In genomic region chr1:14362331-14362730, GRCh38 we compare ENCODE assay signal across 21 cellular contexts.
A peak's percentile ranks its signal among the peaks of the same experiment; 100 is the strongest.
DNase-seq lines count a peak whose midpoint lies in the region; ATAC-seq and TF ChIP-seq lines count a peak whose summit lies in the region.
"Had no signal": no experiment of that assay in that cellular context is flagged by ENCODE, and none has a peak within 500 bp of the region (broad histone marks: within the 10 kb centered on the region; RNA-seq: fewer than 3 reads in every experiment).

No MANE protein-coding gene starts in this region.

- H3K4me1 ChIP-seq in osteoblast (ENCODE audit: insufficient read depth, low read length) = peaks cover 19% of the 10 kb centered on the region
- H3K4me1 ChIP-seq: A549, BLaER1 had no signal

- no peak for DNase-seq in left cardiac atrium
- DNase-seq in Right ventricle myocardium superior = no peak
- peak; percentile 6 for DNase-seq in MG63
- DNase-seq in fibroblast of the aortic adventitia (ENCODE audit: low read depth) = peak; percentile 25
- peak; percentile 79 for DNase-seq in osteoblast (ENCODE audit: insufficient read length, low spot score, missing footprints)
- no peak for DNase-seq in activated CD4-positive, alpha-beta memory T cell treated with anti-CD3 and anti-CD28 coated beads for 36 hours
- no peak for DNase-seq in activated CD8-positive, alpha-beta memory T cell treated with anti-CD3 and anti-CD28 coated beads, Interleukin-2, amount 50 U/mL, for 4 hours
- DNase-seq in GM10248 (ENCODE audit: extremely low spot score) = no peak
- DNase-seq: CD4-positive, alpha-beta memory T cell; DMS153; DMS79; GDM1; GOT3; H7; HFFc6 had no signal

- TF ChIP-seq CTCF in fibroblast of the aortic adventitia (IDR thresholded peaks at IDR 0.05; ENCODE audit: insufficient read depth, low read length) (no peak), osteoblast (IDR thresholded peaks at IDR 0.05; ENCODE audit: extremely low read depth, low read depth, low read length) (no peak), GM10248 (IDR thresholded peaks at IDR 0.05; ENCODE audit: control extremely low read depth, extremely low read depth, low read depth, missing control alignments) (no peak)

- H3K27ac Mint-ChIP-seq in activated CD4-positive, alpha-beta memory T cell treated with anti-CD3 and anti-CD28 coated beads for 36 hours = no peak overlapping the region
- H3K27ac Mint-ChIP-seq: CD14-positive monocyte; CD4-positive, alpha-beta memory T cell; HFFc6 had no signal

- no peak overlapping the region for H3K4me3 Mint-ChIP-seq in activated CD4-positive, alpha-beta memory T cell treated with anti-CD3 and anti-CD28 coated beads for 36 hours
- H3K4me3 Mint-ChIP-seq: CD14-positive monocyte; CD4-positive, alpha-beta memory T cell; HFFc6 had no signal

- peaks cover 5% of the 10 kb centered on the region for H3K9me3 Mint-ChIP-seq in activated CD4-positive, alpha-beta memory T cell treated with anti-CD3 and anti-CD28 coated beads for 36 hours

- ATAC-seq in left cardiac atrium (peak; percentile 18 to 27), Right ventricle myocardium superior (ENCODE audit: poor library complexity) (no peak)
- ATAC-seq: A549, HCT116 had no signal

- H3K4me3 ChIP-seq in MG63 (no peak overlapping the region), fibroblast of the aortic adventitia (ENCODE audit: low read depth, low read length) (no peak overlapping the region), osteoblast (ENCODE audit: insufficient read depth, low read length) (no peak overlapping the region)
- H3K4me3 ChIP-seq: A549, BLaER1 had no signal

- H3K36me3 ChIP-seq in MG63 = no peaks in the 10 kb centered on the region
- no peaks in the 10 kb centered on the region for H3K36me3 ChIP-seq in osteoblast (ENCODE audit: insufficient read depth, low read length)
- H3K36me3 ChIP-seq: BLaER1 had no signal

- no peaks in the 10 kb centered on the region for H3K4me1 Mint-ChIP-seq in activated CD4-positive, alpha-beta memory T cell treated with anti-CD3 and anti-CD28 coated beads for 36 hours (ENCODE audit: low read depth)
- H3K4me1 Mint-ChIP-seq: CD14-positive monocyte; CD4-positive, alpha-beta memory T cell had no signal

- H2AFZ ChIP-seq in osteoblast (ENCODE audit: low read length) = no peak overlapping the region

- H3K4me2 ChIP-seq in osteoblast (ENCODE audit: insufficient read depth, low read length) = no peak overlapping the region
- H3K4me2 ChIP-seq: A549, BLaER1 had no signal

- intact Hi-C loops in left cardiac atrium (cut with DNase I) (no loop called here), Right ventricle myocardium superior (cut with DNase I) (no loop called here)
- intact Hi-C loops in activated CD4-positive, alpha-beta memory T cell treated with anti-CD3 and anti-CD28 coated beads for 36 hours (cut with micrococcal nuclease) = no loop called here

- H3K9me3 ChIP-seq in MG63 (peaks cover 10% of the 10 kb centered on the region), osteoblast (ENCODE audit: low read depth, low read length) (no peaks in the 10 kb centered on the region)
- H3K9me3 ChIP-seq: A549 had no signal

- no peaks in the 10 kb centered on the region for H3K36me3 Mint-ChIP-seq in activated CD4-positive, alpha-beta memory T cell treated with anti-CD3 and anti-CD28 coated beads for 36 hours
- H3K36me3 Mint-ChIP-seq: CD14-positive monocyte; CD4-positive, alpha-beta memory T cell had no signal

- peaks cover 15% of the 10 kb centered on the region for H3K27me3 Mint-ChIP-seq in activated CD4-positive, alpha-beta memory T cell treated with anti-CD3 and anti-CD28 coated beads for 36 hours

- H3K27me3 ChIP-seq in MG63 = no peaks in the 10 kb centered on the region
- no peaks in the 10 kb centered on the region for H3K27me3 ChIP-seq in osteoblast (ENCODE audit: insufficient read depth, low read length)
- H3K27me3 ChIP-seq: BLaER1 had no signal

- no peaks in the 10 kb centered on the region for H4K20me1 ChIP-seq in osteoblast (ENCODE audit: insufficient read depth, low read length)
- H4K20me1 ChIP-seq: BLaER1 had no signal

- CTCF ChIA-PET in activated CD4-positive, alpha-beta memory T cell treated with anti-CD3 and anti-CD28 coated beads for 36 hours (lab: Charles Lee) = no interaction called here
- CTCF ChIA-PET in GM10248 (lab: Yijun Ruan, JAX) = interaction anchor here (1.1 kb wide), 1 partner anchor 8 kb away, joined by 4 read pairs; no protein-coding TSS in a partner anchor

- POLR2A ChIA-PET in activated CD4-positive, alpha-beta memory T cell treated with anti-CD3 and anti-CD28 coated beads for 36 hours (lab: Charles Lee) = no interaction called here
- POLR2A ChIA-PET in GM10248 (lab: Yijun Ruan, JAX) = no interaction called here

- H3K27ac ChIP-seq in osteoblast (ENCODE audit: low read depth, low read length) = no peak overlapping the region
- H3K27ac ChIP-seq: 22Rv1, A549, BLaER1, HL-60 had no signal

- H3K79me2 ChIP-seq in osteoblast (ENCODE audit: insufficient read depth, low read length) = no peaks in the 10 kb centered on the region

Comparison
In these comparisons a context has a peak if more than half of its experiments do, and no peak if none do; other contexts are left out.
1. DNase-seq: peak in MG63 (single experiment), fibroblast of the aortic adventitia (single experiment) and osteoblast (single experiment); none in left cardiac atrium (single experiment), Right ventricle myocardium superior (single experiment), activated CD4-positive, alpha-beta memory T cell treated with anti-CD3 and anti-CD28 coated beads for 36 hours (single experiment), activated CD8-positive, alpha-beta memory T cell treated with anti-CD3 and anti-CD28 coated beads, Interleukin-2, amount 50 U/mL, for 4 hours (single experiment) and GM10248 (single experiment).